ENCODE assay signal across 8 cellular contexts in the genomic region with DNA sequence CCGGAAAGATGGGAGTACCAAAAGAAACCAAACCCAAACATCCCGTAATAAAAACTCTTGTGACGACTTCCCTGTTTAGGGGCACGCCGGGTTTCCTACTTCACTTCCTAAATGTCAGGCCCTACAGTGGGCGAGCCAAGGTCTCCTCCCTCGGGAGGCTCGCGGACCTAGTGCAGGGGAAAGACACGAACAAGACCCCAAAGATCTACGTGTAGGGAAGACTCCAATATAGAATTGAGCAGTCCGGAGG. TPM values are rescaled to one million over a fixed set of nuclear protein-coding genes. Genes with fewer than 3 reads are reported as not detected.
A peak's percentile ranks its signal among the peaks of the same experiment; 100 is the strongest.
DNase-seq lines count a peak whose midpoint lies in the region; ATAC-seq and TF ChIP-seq lines count a peak whose summit lies in the region.

No MANE protein-coding gene starts in this region.

- H3K27ac ChIP-seq in dorsolateral prefrontal cortex = peak overlapping the region; percentile 75 to 99 (median 95)

- peaks cover 33% of the 10 kb centered on the region for H3K4me1 Mint-ChIP-seq in memory B cell

- H3K36me3 Mint-ChIP-seq in memory B cell = peaks cover 2% of the 10 kb centered on the region

- no peaks in the 10 kb centered on the region for H3K27me3 Mint-ChIP-seq in memory B cell

- no peaks in the 10 kb centered on the region for H3K27me3 ChIP-seq in dorsolateral prefrontal cortex

- ATAC-seq in HG03066 (IDR thresholded peaks at IDR 0.05; ENCODE audit: low read depth, unreplicated experiment) (peak; percentile 14), memory B cell (ENCODE audit: low read depth) (peak; percentile 0)

- DNase-seq in AG08395 (ENCODE audit: low spot score) = peak; percentile 38
- peak; percentile 15 for DNase-seq in RPMI8226
- DNase-seq in dorsolateral prefrontal cortex = peak in 1 of 10 donors; percentile 50
- DNase-seq in memory B cell (ENCODE audit: low spot score in 2 of 2) = no peak
- peak; percentile 54 for DNase-seq in ureter (ENCODE audit: low spot score)
- DNase-seq in NCI-H510A treated with DMSO at 0.1 percent for 48 hours (lab: John Stamatoyannopoulos, UW) = no peak

- intact Hi-C loops in dorsolateral prefrontal cortex (cut with DNase I) = loop anchor here (1.0 to 10.0 kb wide), 5 partner anchors 15 to 689 kb away; a partner anchor contains a TSS

- no peaks in the 10 kb centered on the region for H3K9me3 Mint-ChIP-seq in memory B cell

- H3K4me3 ChIP-seq in GM12875 (ENCODE audit: low read depth, low read length) (peak overlapping the region; percentile 99), dorsolateral prefrontal cortex (peak overlapping the region; percentile 58 to 100 (median 93))

- H3K27ac Mint-ChIP-seq in memory B cell = peak overlapping the region; percentile 88

- H3K4me3 Mint-ChIP-seq in memory B cell = peak overlapping the region; percentile 99

- TF ChIP-seq CTCF in GM12875 (IDR thresholded peaks at IDR 0.05; ENCODE audit: borderline replicate concordance, insufficient read depth, low read depth, low read length) (no peak), dorsolateral prefrontal cortex (IDR thresholded peaks at IDR 0.05 in 54 of 56, conservative IDR thresholded peaks at IDR 0.05 in 2 of 56; ENCODE audit: low read depth in 1 of 56, partially characterized antibody in 56 of 56) (no peak)

RNA-seq across cellular contexts. Expression of a gene that starts 0.6 kb away (rescaled TPM):
- total RNA-seq in dorsolateral prefrontal cortex (10 to 100 TPM; 31.2 to 63.2 (median 46.6) TPM), ureter (38.6 TPM)

RNA-seq across cellular contexts. Expression of a gene that starts 15.7 kb away (rescaled TPM):
- 100 to 1,000 TPM in 107 of 120 experiments, 10 to 100 TPM in 13; 64.8 to 207 (median 138) TPM for total RNA-seq in dorsolateral prefrontal cortex
- total RNA-seq in ureter = 87.0 TPM

RNA-seq across cellular contexts. Expression of a gene that starts 16.0 kb away (rescaled TPM):
- total RNA-seq in dorsolateral prefrontal cortex (10 to 100 TPM; 26.8 to 56.4 (median 40.4) TPM), ureter (60.3 TPM)

Comparison
In these comparisons a context has a peak if more than half of its experiments do, and no peak if none do; other contexts are left out.
1. DNase-seq: peak in AG08395 (single experiment), RPMI8226 (single experiment) and ureter (single experiment); none in memory B cell (0 of 2) and NCI-H510A treated with DMSO at 0.1 percent for 48 hours (single experiment).